8 cellular contexts compared by ENCODE assay signal in the genomic region with DNA sequence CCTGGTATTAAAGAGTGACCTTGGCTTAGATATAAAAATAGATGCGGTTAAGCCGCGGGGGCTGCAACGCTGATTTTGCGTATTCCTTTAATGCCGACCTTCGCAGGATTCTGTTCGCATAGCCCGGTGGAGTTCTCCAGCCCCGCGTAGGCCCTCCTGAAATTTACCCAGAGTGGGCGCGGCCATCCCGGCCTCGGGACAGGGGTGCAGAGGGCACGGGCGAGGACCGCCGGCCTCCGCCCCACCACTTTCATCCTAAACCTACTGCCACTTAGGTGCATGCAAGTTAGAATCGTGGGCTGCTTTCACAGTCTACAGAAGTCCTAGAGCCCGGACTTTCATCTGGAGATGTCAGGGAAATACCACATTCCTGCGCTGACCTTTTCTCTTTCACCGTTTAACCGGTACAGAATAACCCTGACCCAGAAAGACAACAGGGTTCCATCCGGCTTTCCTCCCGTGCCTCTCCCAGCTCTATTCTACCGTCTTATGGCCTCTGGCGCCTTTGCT. TPM values are rescaled to one million over a fixed set of nuclear protein-coding genes. Genes with fewer than 3 reads are reported as not detected.
A peak's percentile ranks its signal among the peaks of the same experiment; 100 is the strongest.
DNase-seq lines count a peak whose midpoint lies in the region; ATAC-seq and TF ChIP-seq lines count a peak whose summit lies in the region.

No MANE protein-coding gene starts in this region.

- DNase-seq in Calu3 (peak; percentile 28), brain microvascular endothelial cell (no peak), left lung (no peak), thoracic aorta (ENCODE audit: low spot score) (no peak), NK-92 (lab: John Stamatoyannopoulos, UW; ENCODE audit: unreplicated experiment) (no peak), GDM1 (lab: John Stamatoyannopoulos, UW) (no peak)
- no peak for DNase-seq in stimulated activated CD4-positive, alpha-beta T cell treated with anti-CD3 and anti-CD28 coated beads, Interleukin-12 subunit alpha, Interleukin-12 subunit beta, amount 100 ng/mL, for 4 hours

- intact Hi-C loops in Calu3 (cut with micrococcal nuclease; ENCODE audit: unreplicated experiment) (no loop called here), left lung (cut with DNase I) (no loop called here)

- in situ Hi-C loops in brain microvascular endothelial cell (cut with HindIII; ENCODE audit: low pct_ligation_motif_present, low sequenced_read_pairs) = no loop called here

- peak overlapping the region; percentile 42 for H3K27ac Mint-ChIP-seq in Calu3 (ENCODE audit: unreplicated experiment)

- H3K27ac ChIP-seq in brain microvascular endothelial cell (no peak overlapping the region), left lung (no peak overlapping the region), thoracic aorta (no peak overlapping the region)

- no peaks in the 10 kb centered on the region for H3K27me3 Mint-ChIP-seq in Calu3 (ENCODE audit: unreplicated experiment)

- H3K9me3 Mint-ChIP-seq in Calu3 (ENCODE audit: low read depth, unreplicated experiment) = no peaks in the 10 kb centered on the region

- no TSS peak for BruUV-seq in Calu3 (replicated peaks; lab: Mats Ljungman, UMichigan)

- H3K4me1 Mint-ChIP-seq in Calu3 (ENCODE audit: low read depth, unreplicated experiment) = peaks cover 11% of the 10 kb centered on the region

- peaks cover 21% of the 10 kb centered on the region for H3K36me3 Mint-ChIP-seq in Calu3 (ENCODE audit: insufficient read depth, unreplicated experiment)

- H3K9me3 ChIP-seq in left lung = no peaks in the 10 kb centered on the region
- H3K9me3 ChIP-seq in thoracic aorta = no peaks in the 10 kb centered on the region

- H3K27me3 ChIP-seq in brain microvascular endothelial cell (replicated peaks) (no peaks in the 10 kb centered on the region), left lung (peaks cover 30 to 75% of the 10 kb centered on the region in 2 donors), thoracic aorta (replicated peaks; ENCODE audit: insufficient read depth) (no peaks in the 10 kb centered on the region)

- H3K4me1 ChIP-seq in left lung (peaks cover 0 to 16% of the 10 kb centered on the region in 2 donors), thoracic aorta (ENCODE audit: control insufficient read depth in 1 of 2, low read depth in 2 of 2) (peaks cover 0 to 4% of the 10 kb centered on the region in 2 donors)

- H3K4me3 ChIP-seq in brain microvascular endothelial cell (ENCODE audit: low read depth, low read length) (peak overlapping the region; percentile 60), left lung (peak overlapping the region; percentile 40 to 48), thoracic aorta (peak overlapping the region; percentile 75)

- no peaks in the 10 kb centered on the region for H3K36me3 ChIP-seq in brain microvascular endothelial cell (replicated peaks)
- H3K36me3 ChIP-seq in left lung = no peaks in the 10 kb centered on the region
- no peaks in the 10 kb centered on the region for H3K36me3 ChIP-seq in thoracic aorta

- TF ChIP-seq CTCF in Calu3 (IDR thresholded peaks at IDR 0.05; ENCODE audit: unreplicated experiment) (no peak), brain microvascular endothelial cell (IDR thresholded peaks at IDR 0.05; ENCODE audit: low read depth, low read length, missing control alignments) (no peak), left lung (IDR thresholded peaks at IDR 0.05) (no peak), thoracic aorta (IDR thresholded peaks at IDR 0.05) (no peak)

- peak overlapping the region; percentile 86 for H3K4me3 Mint-ChIP-seq in Calu3 (ENCODE audit: low read depth, unreplicated experiment)

- ATAC-seq in HG03521 (IDR thresholded peaks at IDR 0.05; ENCODE audit: unreplicated experiment) (peak; percentile 11), left lung (no peak), thoracic aorta (ENCODE audit: insufficient number of reproducible peaks, low FRiP score, low read depth) (no peak)

- CTCF ChIA-PET in Calu3 (lab: Charles Lee) = interaction anchor here (0.5 kb wide), 1 partner anchor 1475 kb away, joined by 4 read pairs; no protein-coding TSS in a partner anchor

RNA-seq across cellular contexts. Expression of a gene that starts 0.5 kb away (rescaled TPM):
- total RNA-seq in Calu3 (2022) = 13.4 and 14.1 TPM in 2 replicates
- total RNA-seq in left lung = 1 to 10 TPM in 1 of 2 donors, under 1 TPM in 1; 0.81 to 2.7 TPM
- 1 to 10 TPM; 1.1 to 2.2 TPM for total RNA-seq in thoracic aorta
